ENCODE assay signal across 7 cellular contexts in the genomic region with DNA sequence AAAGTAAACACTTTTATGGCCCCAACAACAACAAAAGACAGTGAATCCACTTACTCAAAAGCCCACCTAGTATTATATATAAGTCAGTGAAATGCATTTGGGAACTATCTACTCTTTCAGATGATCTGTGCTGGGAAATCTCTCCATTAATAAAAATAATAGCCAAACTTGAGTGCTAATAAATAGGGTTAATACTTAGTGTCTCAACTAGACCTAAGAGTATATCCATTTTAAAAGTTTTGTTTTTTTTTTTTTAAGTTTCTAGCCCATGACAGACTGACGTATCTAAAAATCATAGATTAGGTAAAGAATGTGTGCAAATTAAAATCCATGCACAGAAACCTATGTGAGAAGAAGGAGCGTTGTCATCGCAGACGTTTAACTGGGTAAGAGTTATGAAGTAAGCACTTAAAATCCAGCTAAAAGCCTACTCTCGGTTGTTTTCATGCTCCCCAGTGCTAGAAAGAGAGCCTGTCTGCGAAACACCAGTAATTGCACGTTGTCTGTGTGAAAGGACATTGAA.
DNase-seq lines count a peak whose midpoint lies in the region; ATAC-seq and TF ChIP-seq lines count a peak whose summit lies in the region.

No MANE protein-coding gene starts in this region.

- H3K9me3 Mint-ChIP-seq in GM23338 = no peaks in the 10 kb centered on the region; the same call in 2 of the 3 replicates

- H3K4me2 ChIP-seq in GM23338 = peak overlapping the region; percentile 66
- peak overlapping the region; percentile 59 for H3K4me2 ChIP-seq in SU-DHL-6 (ENCODE audit: low read depth, low read length, poor library complexity, severe bottlenecking)

- H3K27ac ChIP-seq in GM23338 (ENCODE audit: low read depth) (peak overlapping the region; percentile 4; the same call in 1 of the 2 replicates), SU-DHL-6 (ENCODE audit: low read depth, low read length) (peak overlapping the region; percentile 9; the same call in 1 of the 2 replicates), skeletal muscle tissue (ENCODE audit: low read depth, low read length) (peak overlapping the region; percentile 69)

- H3K4me3 ChIP-seq in GM23338 (peak overlapping the region; percentile 37), SU-DHL-6 (ENCODE audit: insufficient read depth, low read length, poor library complexity, severe bottlenecking) (peak overlapping the region; percentile 29), foreskin fibroblast (ENCODE audit: low read depth in 1 of 2, low read length in 2 of 2) (peak overlapping the region; percentile 34 to 54), skeletal muscle tissue (ENCODE audit: low read length in 3 of 3) (peak overlapping the region; percentile 56 to 86 (median 79))

- ATAC-seq in GM23338 (no peak), HG03439 (IDR thresholded peaks at IDR 0.05; ENCODE audit: unreplicated experiment) (no peak), HG03025 (IDR thresholded peaks at IDR 0.05; ENCODE audit: low FRiP score, unreplicated experiment) (no peak)

- no peak for DNase-seq in GM23338 (ENCODE audit: low spot score)
- DNase-seq in foreskin fibroblast = no peak
- DNase-seq in activated CD4-positive, CD25-positive, alpha-beta regulatory T cell (lab: John Stamatoyannopoulos, UW) = no peak

- H3K9ac ChIP-seq in SU-DHL-6 (ENCODE audit: low read length) (peak overlapping the region; percentile 40), skeletal muscle tissue (ENCODE audit: low read depth in 1 of 3, low read length in 3 of 3) (peak overlapping the region; percentile 72 to 83 (median 77))

- no peaks in the 10 kb centered on the region for H3K36me3 ChIP-seq in GM23338 (ENCODE audit: insufficient read depth)
- peaks cover 4% of the 10 kb centered on the region; the same call in 1 of the 2 replicates for H3K36me3 ChIP-seq in SU-DHL-6 (ENCODE audit: low read length)
- H3K36me3 ChIP-seq in skeletal muscle tissue (ENCODE audit: control insufficient read depth in 3 of 3, insufficient read depth in 3 of 3, low read length in 3 of 3) = no peaks in the 10 kb centered on the region

- H2AFZ ChIP-seq in GM23338 (no peak overlapping the region), SU-DHL-6 (ENCODE audit: low read depth, low read length, severe bottlenecking) (peak overlapping the region; percentile 43)

- no peaks in the 10 kb centered on the region for H3K79me2 ChIP-seq in GM23338 (replicated peaks; ENCODE audit: insufficient read depth)
- no peaks in the 10 kb centered on the region for H3K79me2 ChIP-seq in SU-DHL-6 (ENCODE audit: insufficient read depth, low read length)

- peaks cover 2% of the 10 kb centered on the region for H3K27me3 Mint-ChIP-seq in GM23338 (ENCODE audit: insufficient read depth, low read depth, poor library complexity)

- H3K36me3 Mint-ChIP-seq in GM23338 (ENCODE audit: low read depth) = peaks cover 3% of the 10 kb centered on the region; the same call in 2 of the 3 replicates

- H4K20me1 ChIP-seq in GM23338 (replicated peaks; ENCODE audit: insufficient read depth) (no peaks in the 10 kb centered on the region), SU-DHL-6 (ENCODE audit: low read depth, low read length) (no peaks in the 10 kb centered on the region)

- TF ChIP-seq CTCF in GM23338 (conservative IDR thresholded peaks at IDR 0.05; ENCODE audit: low read depth in 2 of 2) (no peak), SU-DHL-6 (IDR thresholded peaks at IDR 0.05; ENCODE audit: insufficient read depth, low read length, poor library complexity, severe bottlenecking) (no peak), foreskin fibroblast (IDR thresholded peaks at IDR 0.05; ENCODE audit: low read depth, low read length) (no peak)

- peak overlapping the region; percentile 77 for H3K4me3 Mint-ChIP-seq in GM23338

- peak overlapping the region; percentile 56; the same call in 1 of the 2 replicates for H3K27ac Mint-ChIP-seq in GM23338

- no peaks in the 10 kb centered on the region for H3K27me3 ChIP-seq in GM23338 (ENCODE audit: insufficient read depth)
- H3K27me3 ChIP-seq in SU-DHL-6 (ENCODE audit: low read length) = no peaks in the 10 kb centered on the region
- no peaks in the 10 kb centered on the region for H3K27me3 ChIP-seq in skeletal muscle tissue (ENCODE audit: control insufficient read depth in 3 of 3, insufficient read depth in 3 of 3, low read length in 3 of 3)

- peaks cover 8% of the 10 kb centered on the region; the same call in 1 of the 2 replicates for H3F3A ChIP-seq in GM23338 (replicated peaks; ENCODE audit: low read depth)
- no peaks in the 10 kb centered on the region for H3F3A ChIP-seq in SU-DHL-6 (ENCODE audit: insufficient read depth)

- H3K9me3 ChIP-seq in SU-DHL-6 (ENCODE audit: insufficient read depth, low read length) (no peaks in the 10 kb centered on the region), skeletal muscle tissue (ENCODE audit: control insufficient read depth in 3 of 3, low read length in 3 of 3) (no peaks in the 10 kb centered on the region)

- peaks cover 34% of the 10 kb centered on the region for H3K4me1 ChIP-seq in GM23338 (ENCODE audit: insufficient read depth)
- H3K4me1 ChIP-seq in skeletal muscle tissue (ENCODE audit: control insufficient read depth in 3 of 3, insufficient read depth in 3 of 3, low read length in 3 of 3) = peaks cover 3 to 12% (median 5%) of the 10 kb centered on the region in 3 donors

- H3K4me1 Mint-ChIP-seq in GM23338 = peaks cover 47% of the 10 kb centered on the region

- H3K9me2 ChIP-seq in GM23338 (ENCODE audit: insufficient read depth) (peaks cover 4% of the 10 kb centered on the region; the same call in 1 of the 2 replicates), SU-DHL-6 (replicated peaks; ENCODE audit: insufficient read depth, low read length) (no peaks in the 10 kb centered on the region)

TF ChIP-seq in GM23338, 12 proteins besides CTCF, POLR2A, EP300 and RAD21:
- TF ChIP-seq, protein P1, sequence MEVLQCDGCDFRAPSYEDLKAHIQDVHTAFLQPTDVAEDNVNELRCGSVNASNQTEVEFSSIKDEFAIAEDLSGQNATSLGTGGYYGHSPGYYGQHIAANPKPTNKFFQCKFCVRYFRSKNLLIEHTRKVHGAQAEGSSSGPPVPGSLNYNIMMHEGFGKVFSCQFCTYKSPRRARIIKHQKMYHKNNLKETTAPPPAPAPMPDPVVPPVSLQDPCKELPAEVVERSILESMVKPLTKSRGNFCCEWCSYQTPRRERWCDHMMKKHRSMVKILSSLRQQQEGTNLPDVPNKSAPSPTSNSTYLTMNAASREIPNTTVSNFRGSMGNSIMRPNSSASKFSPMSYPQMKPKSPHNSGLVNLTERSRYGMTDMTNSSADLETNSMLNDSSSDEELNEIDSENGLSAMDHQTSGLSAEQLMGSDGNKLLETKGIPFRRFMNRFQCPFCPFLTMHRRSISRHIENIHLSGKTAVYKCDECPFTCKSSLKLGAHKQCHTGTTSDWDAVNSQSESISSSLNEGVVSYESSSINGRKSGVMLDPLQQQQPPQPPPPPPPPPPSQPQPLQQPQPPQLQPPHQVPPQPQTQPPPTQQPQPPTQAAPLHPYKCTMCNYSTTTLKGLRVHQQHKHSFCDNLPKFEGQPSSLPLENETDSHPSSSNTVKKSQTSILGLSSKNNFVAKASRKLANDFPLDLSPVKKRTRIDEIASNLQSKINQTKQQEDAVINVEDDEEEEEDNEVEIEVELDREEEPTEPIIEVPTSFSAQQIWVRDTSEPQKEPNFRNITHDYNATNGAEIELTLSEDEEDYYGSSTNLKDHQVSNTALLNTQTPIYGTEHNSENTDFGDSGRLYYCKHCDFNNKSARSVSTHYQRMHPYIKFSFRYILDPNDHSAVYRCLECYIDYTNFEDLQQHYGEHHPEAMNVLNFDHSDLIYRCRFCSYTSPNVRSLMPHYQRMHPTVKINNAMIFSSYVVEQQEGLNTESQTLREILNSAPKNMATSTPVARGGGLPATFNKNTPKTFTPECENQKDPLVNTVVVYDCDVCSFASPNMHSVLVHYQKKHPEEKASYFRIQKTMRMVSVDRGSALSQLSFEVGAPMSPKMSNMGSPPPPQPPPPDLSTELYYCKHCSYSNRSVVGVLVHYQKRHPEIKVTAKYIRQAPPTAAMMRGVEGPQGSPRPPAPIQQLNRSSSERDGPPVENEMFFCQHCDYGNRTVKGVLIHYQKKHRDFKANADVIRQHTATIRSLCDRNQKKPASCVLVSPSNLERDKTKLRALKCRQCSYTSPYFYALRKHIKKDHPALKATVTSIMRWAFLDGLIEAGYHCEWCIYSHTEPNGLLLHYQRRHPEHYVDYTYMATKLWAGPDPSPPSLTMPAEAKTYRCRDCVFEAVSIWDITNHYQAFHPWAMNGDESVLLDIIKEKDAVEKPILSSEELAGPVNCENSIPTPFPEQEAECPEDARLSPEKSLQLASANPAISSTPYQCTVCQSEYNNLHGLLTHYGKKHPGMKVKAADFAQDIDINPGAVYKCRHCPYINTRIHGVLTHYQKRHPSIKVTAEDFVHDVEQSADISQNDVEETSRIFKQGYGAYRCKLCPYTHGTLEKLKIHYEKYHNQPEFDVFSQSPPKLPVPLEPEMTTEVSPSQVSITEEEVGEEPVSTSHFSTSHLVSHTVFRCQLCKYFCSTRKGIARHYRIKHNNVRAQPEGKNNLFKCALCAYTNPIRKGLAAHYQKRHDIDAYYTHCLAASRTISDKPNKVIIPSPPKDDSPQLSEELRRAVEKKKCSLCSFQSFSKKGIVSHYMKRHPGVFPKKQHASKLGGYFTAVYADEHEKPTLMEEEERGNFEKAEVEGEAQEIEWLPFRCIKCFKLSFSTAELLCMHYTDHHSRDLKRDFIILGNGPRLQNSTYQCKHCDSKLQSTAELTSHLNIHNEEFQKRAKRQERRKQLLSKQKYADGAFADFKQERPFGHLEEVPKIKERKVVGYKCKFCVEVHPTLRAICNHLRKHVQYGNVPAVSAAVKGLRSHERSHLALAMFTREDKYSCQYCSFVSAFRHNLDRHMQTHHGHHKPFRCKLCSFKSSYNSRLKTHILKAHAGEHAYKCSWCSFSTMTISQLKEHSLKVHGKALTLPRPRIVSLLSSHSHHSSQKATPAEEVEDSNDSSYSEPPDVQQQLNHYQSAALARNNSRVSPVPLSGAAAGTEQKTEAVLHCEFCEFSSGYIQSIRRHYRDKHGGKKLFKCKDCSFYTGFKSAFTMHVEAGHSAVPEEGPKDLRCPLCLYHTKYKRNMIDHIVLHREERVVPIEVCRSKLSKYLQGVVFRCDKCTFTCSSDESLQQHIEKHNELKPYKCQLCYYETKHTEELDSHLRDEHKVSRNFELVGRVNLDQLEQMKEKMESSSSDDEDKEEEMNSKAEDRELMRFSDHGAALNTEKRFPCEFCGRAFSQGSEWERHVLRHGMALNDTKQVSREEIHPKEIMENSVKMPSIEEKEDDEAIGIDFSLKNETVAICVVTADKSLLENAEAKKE (CRISPR knock-in tag; IDR thresholded peaks at IDR 0.05) = no peak
- no peak for TF ChIP-seq ZNF331 (CRISPR knock-in tag; IDR thresholded peaks at IDR 0.05; ENCODE audit: low read depth)

Comparison
In these comparisons a context has a peak if more than half of its experiments do, and no peak if none do; other contexts are left out.
1. H3K27ac ChIP-seq: peak in every context shown above with its lines; median percentile 69 in skeletal muscle tissue; 9 in SU-DHL-6; 4 in GM23338.
2. H3K4me3 ChIP-seq: peak in every context shown above with its lines; median percentile 79 in skeletal muscle tissue; 44 in foreskin fibroblast; 37 in GM23338; 29 in SU-DHL-6.